ENCODE assay signal across 19 cellular contexts in the genomic region with DNA sequence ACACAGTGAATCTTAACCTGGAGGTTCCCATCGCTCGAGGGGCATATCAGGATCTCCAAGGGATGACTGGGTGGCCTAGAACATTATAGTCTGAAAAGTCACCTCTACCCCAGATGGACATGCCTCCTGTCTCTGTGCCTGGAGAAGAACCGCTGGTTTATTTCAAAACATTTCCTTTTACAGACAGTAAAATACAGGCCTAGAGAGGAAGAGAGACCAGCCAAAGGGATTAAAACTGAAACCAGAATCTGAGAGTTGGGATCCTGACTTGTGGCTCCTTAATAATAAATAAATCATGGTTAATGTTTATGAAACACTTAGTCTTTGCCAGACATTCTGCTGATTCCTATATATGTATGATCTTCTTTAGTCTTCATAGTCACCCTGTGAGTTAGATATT.
"Had no signal": no experiment of that assay in that cellular context is flagged by ENCODE, and none has a peak within 500 bp of the region (broad histone marks: within the 10 kb centered on the region; RNA-seq: fewer than 3 reads in every experiment).

No MANE protein-coding gene starts in this region.

- H3K27ac ChIP-seq: colonic mucosa, lower lobe of right lung, neutrophil, right atrium auricular region, stomach, thoracic aorta, upper lobe of left lung had no signal

- H3K4me1 Mint-ChIP-seq: memory B cell, naive B cell had no signal

- H3K4me3 Mint-ChIP-seq: memory B cell, naive B cell had no signal

- DNase-seq: colonic mucosa; dermis blood vessel endothelial cell; effector CD4-positive, alpha-beta T cell; hippocampal formation; lower lobe of right lung; naive B cell; small intestine; stimulated activated CD4-positive, alpha-beta T cell treated with anti-CD3 and anti-CD28 coated beads, Interleukin-12 subunit alpha, Interleukin-12 subunit beta, amount 100 ng/mL, for 4 hours; stimulated activated naive CD4-positive, alpha-beta T cell; stomach; upper lobe of left lung; uterus had no signal

- FAIRE-seq: frontal cortex, small intestine had no signal

- H3K27ac Mint-ChIP-seq: memory B cell, naive B cell had no signal

- H3K4me3 ChIP-seq: colonic mucosa, heart left ventricle, lower lobe of right lung, right atrium auricular region, stomach, thoracic aorta, upper lobe of left lung, uterus had no signal

- H3K27me3 ChIP-seq: colonic mucosa, heart left ventricle, neutrophil, right atrium auricular region, upper lobe of left lung, uterus had no signal

- H3K9me3 ChIP-seq: colonic mucosa, lower lobe of right lung, neutrophil, stomach, thoracic aorta, upper lobe of left lung, uterus had no signal

- ATAC-seq: left lobe of liver, lower lobe of right lung had no signal

- H3K36me3 Mint-ChIP-seq: memory B cell had no signal

- H3K4me1 ChIP-seq: colonic mucosa, uterus had no signal

- H3K36me3 ChIP-seq: colonic mucosa, heart left ventricle, lower lobe of right lung, neutrophil, right atrium auricular region, stomach, thoracic aorta, upper lobe of left lung, uterus had no signal
